In the genomic region with DNA sequence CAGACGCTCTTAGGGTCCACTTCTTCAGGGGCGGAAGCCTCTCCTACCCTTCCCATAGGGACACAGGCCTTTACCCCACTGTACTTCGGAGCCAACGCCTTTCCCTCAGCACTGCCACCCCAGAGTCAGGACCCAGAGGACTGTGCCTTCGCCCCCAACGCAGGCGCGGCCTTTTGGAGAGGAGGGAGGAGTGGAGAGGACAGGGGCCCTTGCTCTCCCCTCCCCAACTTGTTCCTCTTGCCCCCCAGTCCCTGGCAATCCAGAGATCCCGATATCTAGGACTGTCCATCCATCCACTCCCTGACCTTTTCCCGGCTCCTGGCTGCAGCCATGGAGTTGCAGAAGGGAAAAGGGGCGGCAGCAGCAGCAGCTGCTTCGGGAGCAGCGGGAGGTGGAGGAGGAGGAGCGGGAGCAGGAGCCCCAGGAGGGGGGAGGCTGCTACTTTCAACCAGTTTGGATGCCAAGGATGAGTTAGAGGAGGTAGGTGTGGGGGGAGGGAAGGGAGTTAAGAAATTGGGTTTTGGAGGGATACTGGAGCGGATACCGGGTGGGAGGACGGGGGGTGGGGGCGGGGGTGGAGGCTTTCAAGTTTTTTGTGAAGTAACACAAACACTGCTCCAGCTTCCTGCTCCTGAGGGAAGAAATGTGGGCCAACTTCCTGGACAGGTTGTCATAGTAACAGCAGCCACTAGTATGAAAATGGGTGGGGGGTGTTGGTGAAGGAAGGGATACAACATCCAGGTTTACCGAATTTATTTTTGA, we compare ENCODE assay signal across 8 cellular contexts. TPM values are rescaled to one million over a fixed set of nuclear protein-coding genes. Genes with fewer than 3 reads are reported as not detected.
A peak's percentile ranks its signal among the peaks of the same experiment; 100 is the strongest.
DNase-seq lines count a peak whose midpoint lies in the region; ATAC-seq and TF ChIP-seq lines count a peak whose summit lies in the region.

No MANE protein-coding gene starts in this region.

- H3K27ac ChIP-seq in mesendoderm (ENCODE audit: low read depth, low read length): peak overlapping the region; percentile 70

- H3K27me3 ChIP-seq in mesendoderm (ENCODE audit: insufficient read depth, low read length, poor library complexity): no peaks in the 10 kb centered on the region

- H3K79me2 ChIP-seq in mesendoderm (ENCODE audit: control insufficient read depth, insufficient read depth, low read length): peaks cover 10% of the 10 kb centered on the region

- H3K4me1 ChIP-seq in mesendoderm (ENCODE audit: control insufficient read depth, low read depth, low read length): peaks cover 5% of the 10 kb centered on the region

- peak overlapping the region; percentile 91 for H3K23ac ChIP-seq in mesendoderm (ENCODE audit: low read length)

- DNase-seq in GM12864 (ENCODE audit: low read depth) (no peak), NCI-H128 (lab: John Stamatoyannopoulos, UW; ENCODE audit: unreplicated experiment) (peak; percentile 9), mesendoderm (peak; percentile 90)
- peak; percentile 49 for DNase-seq in activated CD4-positive, alpha-beta T cell treated with anti-CD3 and anti-CD28 coated beads for 48 hours
- peak; percentile 28 for DNase-seq in effector CD4-positive, alpha-beta T cell
- peak; percentile 4 to 9 for DNase-seq in stimulated activated CD8-positive, alpha-beta memory T cell treated with anti-CD3 and anti-CD28 coated beads, Interleukin-4, amount 100 ng/mL, for 1 hour (ENCODE audit: low read depth in 2 of 2, low spot score in 1 of 2)

- H3K4ac ChIP-seq in mesendoderm (ENCODE audit: low read depth, low read length): peak overlapping the region; percentile 96

- no peak overlapping the region for H4K8ac ChIP-seq in mesendoderm (ENCODE audit: low read depth, low read length)

- ATAC-seq in GM18867 (IDR thresholded peaks at IDR 0.05; ENCODE audit: unreplicated experiment) (no peak), GM19023 (IDR thresholded peaks at IDR 0.05; ENCODE audit: unreplicated experiment) (no peak)

- H3K56ac ChIP-seq in mesendoderm (ENCODE audit: low read length): peak overlapping the region; percentile 96

- peak overlapping the region; percentile 80 for H2AK5ac ChIP-seq in mesendoderm (ENCODE audit: low read length)

- H3K4me3 ChIP-seq in GM12864 (ENCODE audit: low read depth, low read length) (peak overlapping the region; percentile 65), mesendoderm (ENCODE audit: low read length) (peak overlapping the region; percentile 80)

- no peak for TF ChIP-seq CTCF in GM12864 (IDR thresholded peaks at IDR 0.05; ENCODE audit: low read depth, low read length, missing control alignments)

- peak overlapping the region; percentile 52 for H3K4me2 ChIP-seq in mesendoderm (ENCODE audit: low read length)

- H2BK120ac ChIP-seq in mesendoderm (ENCODE audit: low read depth, low read length): peak overlapping the region; percentile 39

- no CpG with 5 or more reads among the region's 19 CpGs for WGBS in mesendoderm (ENCODE audit: extremely low coverage, insufficient coverage, low lambda C conversion rate)

- H3K36me3 ChIP-seq in mesendoderm (ENCODE audit: control insufficient read depth, insufficient read depth, low read length): no peaks in the 10 kb centered on the region

- H4K5ac ChIP-seq in mesendoderm (ENCODE audit: low read length): peak overlapping the region; percentile 96

- H2BK15ac ChIP-seq in mesendoderm (replicated peaks; ENCODE audit: low read depth): no peak overlapping the region

- peaks cover 4% of the 10 kb centered on the region for H3K79me1 ChIP-seq in mesendoderm (ENCODE audit: low read length)

- H3K9ac ChIP-seq in mesendoderm (ENCODE audit: low read length): peak overlapping the region; percentile 76

- peak overlapping the region; percentile 96 for H2BK5ac ChIP-seq in mesendoderm (ENCODE audit: low read length)

- H3K18ac ChIP-seq in mesendoderm (ENCODE audit: low read length): peak overlapping the region; percentile 88

RNA-seq across cellular contexts. Expression of gene INTS3, which starts 0.6 kb away (rescaled TPM):
- 24.5 TPM for polyA plus RNA-seq in mesendoderm (2013, experiment 1 of 2)
- polyA plus RNA-seq in mesendoderm (2013, experiment 2 of 2): 24.1 TPM

RNA-seq across cellular contexts. Expression of gene SLC27A3, which starts 46.7 kb away (rescaled TPM):
- 20.2 TPM for polyA plus RNA-seq in mesendoderm (2013, experiment 1 of 2)
- 18.8 TPM for polyA plus RNA-seq in mesendoderm (2013, experiment 2 of 2)

RNA-seq across cellular contexts. Expression of gene NPR1, which starts 50.0 kb away (rescaled TPM):
- polyA plus RNA-seq in mesendoderm (2013, experiment 1 of 2): 1.6 TPM
- 1.5 TPM for polyA plus RNA-seq in mesendoderm (2013, experiment 2 of 2)

RNA-seq across cellular contexts. Expression of gene ILF2, which starts 57.7 kb away (rescaled TPM):
- polyA plus RNA-seq in mesendoderm (2013, experiment 1 of 2): 373 TPM
- 378 TPM for polyA plus RNA-seq in mesendoderm (2013, experiment 2 of 2)
